Comparison of ENCODE assay signal across 1 cellular context in genomic region chr14:54773171-54774006, GRCh38.
A peak's percentile ranks its signal among the peaks of the same experiment; 100 is the strongest.
TF ChIP-seq lines count a peak whose summit lies in the region.

No MANE protein-coding gene starts in this region.

TF ChIP-seq in K562, 482 proteins besides CTCF, POLR2A, EP300 and RAD21 (continued from another document and continues in another):
- TF ChIP-seq E2F8 (IDR thresholded peaks at IDR 0.05; ENCODE audit: low read depth, partially characterized antibody) (peak; percentile 39), SMC3 (conservative IDR thresholded peaks at IDR 0.05; ENCODE audit: insufficient read depth, low read depth, low read length) (peak; percentile 78), IFI16 (CRISPR knock-in tag; IDR thresholded peaks at IDR 0.05) (no peak), SMARCA5 (IDR thresholded peaks at IDR 0.05) (no peak), NR1H2 (CRISPR knock-in tag; IDR thresholded peaks at IDR 0.05) (no peak), TCF7 (IDR thresholded peaks at IDR 0.05; ENCODE audit: borderline replicate concordance) (no peak), SAP30 (IDR thresholded peaks at IDR 0.05; ENCODE audit: borderline replicate concordance, insufficient read depth, low read depth, low read length, poor library complexity, severe bottlenecking) (no peak), PYGO2 (tag; IDR thresholded peaks at IDR 0.05) (no peak), SPI1 (IDR thresholded peaks at IDR 0.05; ENCODE audit: borderline replicate concordance, low read depth, low read length) (no peak), ZKSCAN8 (CRISPR knock-in tag; IDR thresholded peaks at IDR 0.05) (no peak), POLR3A (IDR thresholded peaks at IDR 0.05; ENCODE audit: borderline replicate concordance, extremely low read depth, insufficient read depth, insufficient read length) (no peak), MYC (IDR thresholded peaks at IDR 0.05; ENCODE audit: low read depth, low read length) (peak; percentile 72), MYC (CRISPR knock-in tag; IDR thresholded peaks at IDR 0.05; ENCODE audit: borderline replicate concordance, low read depth) (no peak), SMAD4 (CRISPR knock-in tag; conservative IDR thresholded peaks at IDR 0.05) (no peak; the same call in 1 of the 2 replicates), NFIC (IDR thresholded peaks at IDR 0.05) (0 out of 2 replicates have a peak, but pooled peaks have one; percentile 10), ZNF511 (CRISPR knock-in tag; IDR thresholded peaks at IDR 0.05) (no peak), RBFOX2 (IDR thresholded peaks at IDR 0.05; ENCODE audit: low read depth, low read length) (no peak), GATAD2B (IDR thresholded peaks at IDR 0.05; ENCODE audit: borderline replicate concordance) (no peak), KLF6 (CRISPR knock-in tag; IDR thresholded peaks at IDR 0.05; ENCODE audit: borderline replicate concordance) (no peak), ZNF79 (CRISPR knock-in tag; IDR thresholded peaks at IDR 0.05; ENCODE audit: low read depth) (no peak), TEAD4 (IDR thresholded peaks at IDR 0.05; ENCODE audit: low read length) (peak; percentile 72), TEAD4 (CRISPR knock-in tag; IDR thresholded peaks at IDR 0.05; ENCODE audit: borderline replicate concordance) (no peak), ERF (CRISPR knock-in tag; IDR thresholded peaks at IDR 0.05) (no peak), EWSR1 (IDR thresholded peaks at IDR 0.05; ENCODE audit: borderline replicate concordance, low read depth, partially characterized antibody) (no peak), RFX5 (IDR thresholded peaks at IDR 0.05; ENCODE audit: low read depth, low read length) (no peak), SRSF9 (IDR thresholded peaks at IDR 0.05; ENCODE audit: borderline replicate concordance, low read depth, low read length) (no peak), POLR2B (IDR thresholded peaks at IDR 0.05; ENCODE audit: low read depth, partially characterized antibody) (no peak), ZNF512 (tag; IDR thresholded peaks at IDR 0.05) (no peak), ZNF212 (CRISPR knock-in tag; IDR thresholded peaks at IDR 0.05) (no peak), SRF (CRISPR knock-in tag; IDR thresholded peaks at IDR 0.05) (no peak), PPARD (CRISPR knock-in tag; IDR thresholded peaks at IDR 0.05) (no peak), ATF3 (IDR thresholded peaks at IDR 0.05) (peak; percentile 93), ATF3 (CRISPR knock-in tag; conservative IDR thresholded peaks at IDR 0.05) (peak; percentile 66; the same call in 1 of the 2 replicates), HNRNPL (IDR thresholded peaks at IDR 0.05; ENCODE audit: low read depth, low read length) (no peak), MTA2 (IDR thresholded peaks at IDR 0.05; ENCODE audit: low read depth) (no peak), TBL1XR1 (IDR thresholded peaks at IDR 0.05; ENCODE audit: low read length in 2 of 2) (peak in 1 of 2 experiments; percentile 72; a peak in 2 of 4 replicates), FOSL1 (tag; conservative IDR thresholded peaks at IDR 0.05) (peak; percentile 82), CREB3L1 (IDR thresholded peaks at IDR 0.05; ENCODE audit: borderline replicate concordance, low read depth) (no peak), FIP1L1 (IDR thresholded peaks at IDR 0.05; ENCODE audit: low read depth, low read length, poor library complexity, severe bottlenecking) (no peak), ZNF75A (CRISPR knock-in tag; IDR thresholded peaks at IDR 0.05) (no peak), LARP7 (IDR thresholded peaks at IDR 0.05) (no peak), ZNF740 (CRISPR knock-in tag; IDR thresholded peaks at IDR 0.05) (no peak), ZNF740 (tag; IDR thresholded peaks at IDR 0.05) (no peak)
- TF ChIP-seq, protein P1, sequence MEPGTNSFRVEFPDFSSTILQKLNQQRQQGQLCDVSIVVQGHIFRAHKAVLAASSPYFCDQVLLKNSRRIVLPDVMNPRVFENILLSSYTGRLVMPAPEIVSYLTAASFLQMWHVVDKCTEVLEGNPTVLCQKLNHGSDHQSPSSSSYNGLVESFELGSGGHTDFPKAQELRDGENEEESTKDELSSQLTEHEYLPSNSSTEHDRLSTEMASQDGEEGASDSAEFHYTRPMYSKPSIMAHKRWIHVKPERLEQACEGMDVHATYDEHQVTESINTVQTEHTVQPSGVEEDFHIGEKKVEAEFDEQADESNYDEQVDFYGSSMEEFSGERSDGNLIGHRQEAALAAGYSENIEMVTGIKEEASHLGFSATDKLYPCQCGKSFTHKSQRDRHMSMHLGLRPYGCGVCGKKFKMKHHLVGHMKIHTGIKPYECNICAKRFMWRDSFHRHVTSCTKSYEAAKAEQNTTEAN (CRISPR knock-in tag; IDR thresholded peaks at IDR 0.05): no peak
- TF ChIP-seq, protein P2, sequence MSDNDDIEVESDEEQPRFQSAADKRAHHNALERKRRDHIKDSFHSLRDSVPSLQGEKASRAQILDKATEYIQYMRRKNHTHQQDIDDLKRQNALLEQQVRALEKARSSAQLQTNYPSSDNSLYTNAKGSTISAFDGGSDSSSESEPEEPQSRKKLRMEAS (CRISPR knock-in tag; IDR thresholded peaks at IDR 0.05): peak; percentile 47; the same call in 1 of the 2 replicates
- TF ChIP-seq, protein P3, sequence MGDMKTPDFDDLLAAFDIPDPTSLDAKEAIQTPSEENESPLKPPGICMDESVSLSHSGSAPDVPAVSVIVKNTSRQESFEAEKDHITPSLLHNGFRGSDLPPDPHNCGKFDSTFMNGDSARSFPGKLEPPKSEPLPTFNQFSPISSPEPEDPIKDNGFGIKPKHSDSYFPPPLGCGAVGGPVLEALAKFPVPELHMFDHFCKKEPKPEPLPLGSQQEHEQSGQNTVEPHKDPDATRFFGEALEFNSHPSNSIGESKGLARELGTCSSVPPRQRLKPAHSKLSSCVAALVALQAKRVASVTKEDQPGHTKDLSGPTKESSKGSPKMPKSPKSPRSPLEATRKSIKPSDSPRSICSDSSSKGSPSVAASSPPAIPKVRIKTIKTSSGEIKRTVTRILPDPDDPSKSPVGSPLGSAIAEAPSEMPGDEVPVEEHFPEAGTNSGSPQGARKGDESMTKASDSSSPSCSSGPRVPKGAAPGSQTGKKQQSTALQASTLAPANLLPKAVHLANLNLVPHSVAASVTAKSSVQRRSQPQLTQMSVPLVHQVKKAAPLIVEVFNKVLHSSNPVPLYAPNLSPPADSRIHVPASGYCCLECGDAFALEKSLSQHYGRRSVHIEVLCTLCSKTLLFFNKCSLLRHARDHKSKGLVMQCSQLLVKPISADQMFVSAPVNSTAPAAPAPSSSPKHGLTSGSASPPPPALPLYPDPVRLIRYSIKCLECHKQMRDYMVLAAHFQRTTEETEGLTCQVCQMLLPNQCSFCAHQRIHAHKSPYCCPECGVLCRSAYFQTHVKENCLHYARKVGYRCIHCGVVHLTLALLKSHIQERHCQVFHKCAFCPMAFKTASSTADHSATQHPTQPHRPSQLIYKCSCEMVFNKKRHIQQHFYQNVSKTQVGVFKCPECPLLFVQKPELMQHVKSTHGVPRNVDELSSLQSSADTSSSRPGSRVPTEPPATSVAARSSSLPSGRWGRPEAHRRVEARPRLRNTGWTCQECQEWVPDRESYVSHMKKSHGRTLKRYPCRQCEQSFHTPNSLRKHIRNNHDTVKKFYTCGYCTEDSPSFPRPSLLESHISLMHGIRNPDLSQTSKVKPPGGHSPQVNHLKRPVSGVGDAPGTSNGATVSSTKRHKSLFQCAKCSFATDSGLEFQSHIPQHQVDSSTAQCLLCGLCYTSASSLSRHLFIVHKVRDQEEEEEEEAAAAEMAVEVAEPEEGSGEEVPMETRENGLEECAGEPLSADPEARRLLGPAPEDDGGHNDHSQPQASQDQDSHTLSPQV (IDR thresholded peaks at IDR 0.05): peak; percentile 65
- TF ChIP-seq, protein P4, sequence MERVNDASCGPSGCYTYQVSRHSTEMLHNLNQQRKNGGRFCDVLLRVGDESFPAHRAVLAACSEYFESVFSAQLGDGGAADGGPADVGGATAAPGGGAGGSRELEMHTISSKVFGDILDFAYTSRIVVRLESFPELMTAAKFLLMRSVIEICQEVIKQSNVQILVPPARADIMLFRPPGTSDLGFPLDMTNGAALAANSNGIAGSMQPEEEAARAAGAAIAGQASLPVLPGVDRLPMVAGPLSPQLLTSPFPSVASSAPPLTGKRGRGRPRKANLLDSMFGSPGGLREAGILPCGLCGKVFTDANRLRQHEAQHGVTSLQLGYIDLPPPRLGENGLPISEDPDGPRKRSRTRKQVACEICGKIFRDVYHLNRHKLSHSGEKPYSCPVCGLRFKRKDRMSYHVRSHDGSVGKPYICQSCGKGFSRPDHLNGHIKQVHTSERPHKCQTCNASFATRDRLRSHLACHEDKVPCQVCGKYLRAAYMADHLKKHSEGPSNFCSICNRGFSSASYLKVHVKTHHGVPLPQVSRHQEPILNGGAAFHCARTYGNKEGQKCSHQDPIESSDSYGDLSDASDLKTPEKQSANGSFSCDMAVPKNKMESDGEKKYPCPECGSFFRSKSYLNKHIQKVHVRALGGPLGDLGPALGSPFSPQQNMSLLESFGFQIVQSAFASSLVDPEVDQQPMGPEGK (CRISPR knock-in tag; IDR thresholded peaks at IDR 0.05; ENCODE audit: borderline replicate concordance): no peak
- TF ChIP-seq, protein P5, sequence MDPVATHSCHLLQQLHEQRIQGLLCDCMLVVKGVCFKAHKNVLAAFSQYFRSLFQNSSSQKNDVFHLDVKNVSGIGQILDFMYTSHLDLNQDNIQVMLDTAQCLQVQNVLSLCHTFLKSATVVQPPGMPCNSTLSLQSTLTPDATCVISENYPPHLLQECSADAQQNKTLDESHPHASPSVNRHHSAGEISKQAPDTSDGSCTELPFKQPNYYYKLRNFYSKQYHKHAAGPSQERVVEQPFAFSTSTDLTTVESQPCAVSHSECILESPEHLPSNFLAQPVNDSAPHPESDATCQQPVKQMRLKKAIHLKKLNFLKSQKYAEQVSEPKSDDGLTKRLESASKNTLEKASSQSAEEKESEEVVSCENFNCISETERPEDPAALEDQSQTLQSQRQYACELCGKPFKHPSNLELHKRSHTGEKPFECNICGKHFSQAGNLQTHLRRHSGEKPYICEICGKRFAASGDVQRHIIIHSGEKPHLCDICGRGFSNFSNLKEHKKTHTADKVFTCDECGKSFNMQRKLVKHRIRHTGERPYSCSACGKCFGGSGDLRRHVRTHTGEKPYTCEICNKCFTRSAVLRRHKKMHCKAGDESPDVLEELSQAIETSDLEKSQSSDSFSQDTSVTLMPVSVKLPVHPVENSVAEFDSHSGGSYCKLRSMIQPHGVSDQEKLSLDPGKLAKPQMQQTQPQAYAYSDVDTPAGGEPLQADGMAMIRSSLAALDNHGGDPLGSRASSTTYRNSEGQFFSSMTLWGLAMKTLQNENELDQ (CRISPR knock-in tag; IDR thresholded peaks at IDR 0.05; ENCODE audit: borderline replicate concordance): no peak
